ENCODE assay signal across 9 cellular contexts in genomic region chr3:73623996-73624362, GRCh38. TPM values are rescaled to one million over a fixed set of nuclear protein-coding genes. Genes with fewer than 3 reads are reported as not detected.
DNase-seq lines count a peak whose midpoint lies in the region; ATAC-seq and TF ChIP-seq lines count a peak whose summit lies in the region.
"Had no signal": no experiment of that assay in that cellular context is flagged by ENCODE, and none has a peak within 500 bp of the region (broad histone marks: within the 10 kb centered on the region; RNA-seq: fewer than 3 reads in every experiment).

No MANE protein-coding gene starts in this region.

- no peak for TF ChIP-seq POLR2A in heart left ventricle (IDR thresholded peaks at IDR 0.05)

- H3K27me3 ChIP-seq in SJCRH30 (no peaks in the 10 kb centered on the region), heart left ventricle (peaks cover 0 to 11% (median 0%) of the 10 kb centered on the region in 9 donors), psoas muscle (ENCODE audit: insufficient read depth in 3 of 3, low read length in 2 of 3) (no peaks in the 10 kb centered on the region)

- H3K9me3 Mint-ChIP-seq in stimulated activated naive B cell treated with anti-CD40 and anti-IgM and Interleukin-4, amounts not matched to agents 10 μg/mL and 1 μg/mL and 100 μg/mL, for 72 hours = peaks cover 0 to 3% of the 10 kb centered on the region in 2 donors

- H3K36me3 ChIP-seq in SJCRH30 (no peaks in the 10 kb centered on the region), heart left ventricle (no peaks in the 10 kb centered on the region), psoas muscle (ENCODE audit: insufficient read depth in 1 of 2, low read depth in 1 of 2) (no peaks in the 10 kb centered on the region)

- in situ Hi-C loops in GM13977 (cut with MboI; ENCODE audit: low pct_unique_long_range_greater_than_20kb, low sequenced_read_pairs, unreplicated experiment) = no loop called here

- H3K27ac ChIP-seq in SJCRH30 (peak overlapping the region; percentile 26; the same call in 1 of the 2 replicates), heart left ventricle (peak overlapping the region; percentile 75 to 95 (median 90)), psoas muscle (peak overlapping the region; percentile 91)

- WGBS in heart left ventricle, 4 donors = 0 to 2% (median 1%) methylated on average over 3 to 48 of the region's 48 CpGs
- WGBS in psoas muscle, 3 donors = 1 to 2% (median 2%) methylated on average over 24 to 48 of the region's 48 CpGs

- H3K4me3 Mint-ChIP-seq in stimulated activated naive B cell treated with anti-CD40 and anti-IgM and Interleukin-4, amounts not matched to agents 10 μg/mL and 1 μg/mL and 100 μg/mL, for 72 hours = no peak overlapping the region

- H3K4me1 ChIP-seq in SJCRH30 = peaks cover 10% of the 10 kb centered on the region; the same call in 1 of the 2 replicates
- H3K4me1 ChIP-seq in heart left ventricle = peaks cover 0 to 55% (median 20%) of the 10 kb centered on the region in 12 donors
- H3K4me1 ChIP-seq in psoas muscle = peaks cover 37% of the 10 kb centered on the region

- intact Hi-C loops in heart left ventricle (cut with DNase I) (loop anchor here in 9 of 10 donors (2.0 to 10.0 kb wide), 13 partner anchors 52 to 223 kb away; no protein-coding TSS in a partner anchor), psoas muscle (cut with DNase I) (loop anchor here (2.0 to 5.0 kb wide), 5 partner anchors 42 to 117 kb away; no protein-coding TSS in a partner anchor)

- TF ChIP-seq CTCF in heart left ventricle (IDR thresholded peaks at IDR 0.05) = peak in 8 of 12 donors; percentile 10 to 47 (median 29)
- TF ChIP-seq CTCF in psoas muscle (IDR thresholded peaks at IDR 0.05) = peak; percentile 35
- no peak for TF ChIP-seq CTCF in GM13977 (IDR thresholded peaks at IDR 0.05; ENCODE audit: extremely low read depth, insufficient read depth, missing control alignments)

- peaks cover 22 to 32% of the 10 kb centered on the region in 2 donors for H3K27me3 Mint-ChIP-seq in stimulated activated naive B cell treated with anti-CD40 and anti-IgM and Interleukin-4, amounts not matched to agents 10 μg/mL and 1 μg/mL and 100 μg/mL, for 72 hours

- no peak overlapping the region for H3K27ac Mint-ChIP-seq in stimulated activated naive B cell treated with anti-CD40 and anti-IgM and Interleukin-4, amounts not matched to agents 10 μg/mL and 1 μg/mL and 100 μg/mL, for 72 hours

- DNase-seq in Daoy (ENCODE audit: low read depth) (peak; percentile 43), SJCRH30 (peak; percentile 55 to 70), heart left ventricle (peak; percentile 41 to 78 (median 66)), psoas muscle (peak; percentile 67 to 87), GM13977 (ENCODE audit: low spot score) (no peak), NCI-H2107 treated with DMSO at 0.1 percent for 48 hours (lab: John Stamatoyannopoulos, UW; ENCODE audit: unreplicated experiment) (no peak)
- no peak for DNase-seq in stimulated activated naive B cell treated with anti-CD40 and anti-IgM and Interleukin-4, amounts not matched to agents 10 μg/mL and 1 μg/mL and 100 μg/mL, for 72 hours
- DNase-seq: stimulated activated CD4-positive, alpha-beta T cell treated with anti-CD3 and anti-CD28 coated beads, Interleukin-1b, Interleukin-23, amount 100 ng/mL, for 48 hours had no signal

- no peaks in the 10 kb centered on the region for H3K36me3 Mint-ChIP-seq in stimulated activated naive B cell treated with anti-CD40 and anti-IgM and Interleukin-4, amounts not matched to agents 10 μg/mL and 1 μg/mL and 100 μg/mL, for 72 hours

- H3K9me3 ChIP-seq in SJCRH30 (replicated peaks) = no peaks in the 10 kb centered on the region
- H3K9me3 ChIP-seq in heart left ventricle = no peaks in the 10 kb centered on the region
- H3K9me3 ChIP-seq in psoas muscle = no peaks in the 10 kb centered on the region

- ATAC-seq in heart left ventricle (peak in 3 of 4 donors; percentile 8 to 66 (median 41)), psoas muscle (peak; percentile 63 to 76 (median 71)), GM21723 (IDR thresholded peaks at IDR 0.05; ENCODE audit: unreplicated experiment) (no peak)
- ATAC-seq in stimulated activated naive B cell treated with anti-CD40 and anti-IgM and Interleukin-4, amounts not matched to agents 10 μg/mL and 1 μg/mL and 100 μg/mL, for 72 hours (replicated peaks) = no peak

- no peaks in the 10 kb centered on the region for H3K4me1 Mint-ChIP-seq in stimulated activated naive B cell treated with anti-CD40 and anti-IgM and Interleukin-4, amounts not matched to agents 10 μg/mL and 1 μg/mL and 100 μg/mL, for 72 hours

- peak overlapping the region; percentile 69 for H3K4me3 ChIP-seq in SJCRH30
- peak overlapping the region; percentile 39 to 86 (median 63) for H3K4me3 ChIP-seq in heart left ventricle
- peak overlapping the region; percentile 81 for H3K4me3 ChIP-seq in psoas muscle

RNA-seq across cellular contexts. Expression of gene PDZRN3, which starts 0.8 kb away (rescaled TPM):
- total RNA-seq in Daoy (2014; rRNA removed; shearing (Covaris generic)) = 3.1 and 3.5 TPM in 2 replicates
- total RNA-seq in SJCRH30 (2014; rRNA removed; shearing (Covaris generic)) = 27.3 and 29.5 TPM in 2 replicates
- total RNA-seq in heart left ventricle (100 to 1,000 TPM in 4 of 9 donors, 10 to 100 TPM in 5; 48.9 to 163 (median 83.1) TPM), psoas muscle (10 to 100 TPM; 13.2 to 39.3 (median 17.2) TPM)
- polyA plus RNA-seq in heart left ventricle (10 to 100 TPM; 30.2 to 49.2 TPM), psoas muscle (10 to 100 TPM in 2 of 3 donors, 1 to 10 TPM in 1; 2.5 to 18.0 (median 13.4) TPM)

Comparison
In these comparisons a context has a peak if more than half of its experiments do, and no peak if none do; other contexts are left out.
1. DNase-seq: peak in Daoy (single experiment), SJCRH30 (2 of 2), heart left ventricle (5 of 5) and psoas muscle (2 of 2); none in GM13977 (single experiment), NCI-H2107 treated with DMSO at 0.1 percent for 48 hours (single experiment) and stimulated activated naive B cell treated with anti-CD40 and anti-IgM and Interleukin-4, amounts not matched to agents 10 μg/mL and 1 μg/mL and 100 μg/mL, for 72 hours (single experiment).
2. H3K27ac ChIP-seq: peak in every context shown above with its lines; median percentile 91 in psoas muscle; 90 in heart left ventricle; 26 in SJCRH30.
3. ATAC-seq: peak in heart left ventricle (3 of 4) and psoas muscle (4 of 4); none in stimulated activated naive B cell treated with anti-CD40 and anti-IgM and Interleukin-4, amounts not matched to agents 10 μg/mL and 1 μg/mL and 100 μg/mL, for 72 hours (0 of 2) and GM21723 (single experiment).
4. Peak in every context shown above with its lines, with median percentiles within 50 percentile points of each other: H3K4me3 ChIP-seq.